In genomic region chr10:84548869-84549268, GRCh38 we compare ENCODE assay signal across 10 cellular contexts.
DNase-seq lines count a peak whose midpoint lies in the region; ATAC-seq, FAIRE-seq and TF ChIP-seq lines count a peak whose summit lies in the region.
"Had no signal": no experiment of that assay in that cellular context is flagged by ENCODE, and none has a peak within 500 bp of the region (broad histone marks: within the 10 kb centered on the region; RNA-seq: fewer than 3 reads in every experiment).

No MANE protein-coding gene starts in this region.

- H3K27ac ChIP-seq in GM23248, result no peak overlapping the region
- no peak overlapping the region for H3K27ac ChIP-seq in SK-N-SH (ENCODE audit: low read depth in 2 of 2, low read length in 1 of 2)
- H3K27ac ChIP-seq in keratinocyte (ENCODE audit: control insufficient read depth, insufficient read depth, low read length), result no peak overlapping the region

- H3K27me3 Mint-ChIP-seq in CD14-positive monocyte (ENCODE audit: low read depth in 3 of 3), result peaks cover 3 to 17% (median 12%) of the 10 kb centered on the region in 3 donors

- H3K4me3 ChIP-seq in GM23248, result no peak overlapping the region
- no peak overlapping the region for H3K4me3 ChIP-seq in SK-N-SH (ENCODE audit: low read depth in 2 of 2, low read length in 1 of 2)
- no peak overlapping the region for H3K4me3 ChIP-seq in keratinocyte (ENCODE audit: control insufficient read depth in 2 of 3, extremely low read depth in 1 of 3, insufficient read depth in 2 of 3, low read depth in 1 of 3, low read length in 3 of 3)

- H2AFZ ChIP-seq in GM23248, result no peak overlapping the region
- no peak overlapping the region for H2AFZ ChIP-seq in SK-N-SH (ENCODE audit: low read depth)
- H2AFZ ChIP-seq in keratinocyte (ENCODE audit: control insufficient read depth, low read length), result no peak overlapping the region

- H3K9me3 ChIP-seq in GM23248 (ENCODE audit: low read depth), result no peaks in the 10 kb centered on the region
- H3K9me3 ChIP-seq in SK-N-SH, result no peaks in the 10 kb centered on the region
- no peaks in the 10 kb centered on the region for H3K9me3 ChIP-seq in keratinocyte (ENCODE audit: control insufficient read depth, low read depth, low read length)

- DNase-seq in CD14-positive monocyte (ENCODE audit: low spot score) (no peak), GM23248 (peak; percentile 31), SK-N-SH (no peak), keratinocyte (ENCODE audit: low read depth, low spot score) (no peak), GM19238 (ENCODE audit: insufficient read length, low spot score) (no peak), T-helper 9 cell (no peak)
- DNase-seq: aorta, SHP77 treated with DMSO at 0.1 percent for 48 hours had no signal

- no peak overlapping the region for H3K27ac Mint-ChIP-seq in CD14-positive monocyte

- in situ Hi-C loops in GM23248 (cut with MboI), result loop anchor here (10.0 kb wide), 1 partner anchor 1826 kb away; no protein-coding TSS in a partner anchor

- TF ChIP-seq RAD21 in SK-N-SH (IDR thresholded peaks at IDR 0.05; ENCODE audit: low read length), result no peak

- H4K20me1 ChIP-seq in GM23248 (ENCODE audit: insufficient read depth) (no peaks in the 10 kb centered on the region), SK-N-SH (ENCODE audit: insufficient read depth) (no peaks in the 10 kb centered on the region), keratinocyte (ENCODE audit: control insufficient read depth, extremely low read depth, insufficient read depth, low read length) (no peaks in the 10 kb centered on the region)

- no peaks in the 10 kb centered on the region for H3K9me3 Mint-ChIP-seq in CD14-positive monocyte

- H3K4me1 Mint-ChIP-seq in CD14-positive monocyte, result no peaks in the 10 kb centered on the region

- H3K79me2 ChIP-seq in GM23248 (ENCODE audit: insufficient read depth) (no peaks in the 10 kb centered on the region), SK-N-SH (ENCODE audit: insufficient read depth) (no peaks in the 10 kb centered on the region), keratinocyte (ENCODE audit: control insufficient read depth, insufficient read depth, low read length) (no peaks in the 10 kb centered on the region)

- CTCF ChIA-PET in SK-N-SH (lab: Yijun Ruan, JAX), result interaction anchor here (0.7 to 1.7 kb wide), 5 partner anchors 9 to 392 kb away, joined by 3 to 5 read pairs (median 3); no protein-coding TSS in a partner anchor

- H3K9me2 ChIP-seq in GM23248 (ENCODE audit: insufficient read depth) (no peaks in the 10 kb centered on the region), SK-N-SH (no peaks in the 10 kb centered on the region)

- peak; percentile 35 for TF ChIP-seq CTCF in CD14-positive monocyte (IDR thresholded peaks at IDR 0.05)
- TF ChIP-seq CTCF in SK-N-SH (IDR thresholded peaks at IDR 0.05), result peak; percentile 27
- peak; percentile 31 to 49 (median 45) for TF ChIP-seq CTCF in keratinocyte (optimal IDR thresholded peaks at IDR 0.05 in 1 of 3, IDR thresholded peaks at IDR 0.05 in 1 of 3, conservative IDR thresholded peaks at IDR 0.05 in 1 of 3; ENCODE audit: extremely low read depth in 1 of 3, insufficient read depth in 2 of 3, low read length in 3 of 3)

- no peaks in the 10 kb centered on the region for H3K36me3 Mint-ChIP-seq in CD14-positive monocyte

- H3K4me3 Mint-ChIP-seq in CD14-positive monocyte, result no peak overlapping the region

- no peaks in the 10 kb centered on the region for H3F3A ChIP-seq in GM23248 (ENCODE audit: insufficient read depth)
- H3F3A ChIP-seq in SK-N-SH (replicated peaks; ENCODE audit: insufficient read depth), result no peaks in the 10 kb centered on the region

- ATAC-seq in GM21423 (IDR thresholded peaks at IDR 0.05; ENCODE audit: unreplicated experiment) (no peak), HG03045 (IDR thresholded peaks at IDR 0.05; ENCODE audit: unreplicated experiment) (no peak)

- 10 to 19% methylated on average over 5 of the region's 5 CpGs for WGBS in GM23248 (ENCODE audit: low coverage in 1 of 2, low lambda C conversion rate in 2 of 2, missing lambda C conversion rate in 2 of 2), 2 experiments
- WGBS in SK-N-SH (ENCODE audit: low lambda C conversion rate), result 48% methylated on average over 5 of the region's 5 CpGs

- H3K4me1 ChIP-seq in GM23248 (ENCODE audit: insufficient read depth) (no peaks in the 10 kb centered on the region), SK-N-SH (ENCODE audit: control insufficient read depth in 1 of 2, insufficient read depth in 2 of 2, low read depth in 1 of 2, low read length in 1 of 2) (peaks cover 0 to 10% of the 10 kb centered on the region in 2 experiments; a peak in 1 of 4 replicates), keratinocyte (ENCODE audit: control insufficient read depth, extremely low read depth, insufficient read depth, low read length) (no peaks in the 10 kb centered on the region)

- H3K36me3 ChIP-seq in GM23248 (ENCODE audit: low read depth) (no peaks in the 10 kb centered on the region), SK-N-SH (replicated peaks in 1 of 2; ENCODE audit: control insufficient read depth in 1 of 2, insufficient read depth in 2 of 2, low read length in 1 of 2) (no peaks in the 10 kb centered on the region), keratinocyte (ENCODE audit: control insufficient read depth in 2 of 2, extremely low read depth in 1 of 2, insufficient read depth in 2 of 2, low read length in 2 of 2) (no peaks in the 10 kb centered on the region)

- H3K9me1 ChIP-seq in keratinocyte (ENCODE audit: control insufficient read depth, extremely low read depth, insufficient read depth, low read length), result no peaks in the 10 kb centered on the region

- FAIRE-seq in keratinocyte (lab: Jason Lieb, UNC), result no peak

- intact Hi-C loops in CD14-positive monocyte (cut with micrococcal nuclease), result no loop called here

- H3K4me2 ChIP-seq in GM23248 (ENCODE audit: unreplicated experiment), result no peak overlapping the region
- H3K4me2 ChIP-seq in SK-N-SH, result no peak overlapping the region
- H3K4me2 ChIP-seq in keratinocyte (ENCODE audit: control insufficient read depth, extremely low read depth, insufficient read depth, low read depth, low read length), result no peak overlapping the region

- no peak for TF ChIP-seq EP300 in SK-N-SH (IDR thresholded peaks at IDR 0.05; ENCODE audit: borderline replicate concordance in 1 of 2, low read depth in 1 of 2, low read length in 1 of 2)

- H3K9ac ChIP-seq in GM23248, result no peak overlapping the region
- no peak overlapping the region for H3K9ac ChIP-seq in SK-N-SH
- no peak overlapping the region for H3K9ac ChIP-seq in keratinocyte (ENCODE audit: control insufficient read depth, extremely low read depth, insufficient read depth, low read length)

- H3K27me3 ChIP-seq in GM23248 (replicated peaks; ENCODE audit: insufficient read depth) (peaks cover 24% of the 10 kb centered on the region), SK-N-SH (ENCODE audit: insufficient read depth) (no peaks in the 10 kb centered on the region), keratinocyte (ENCODE audit: control insufficient read depth, extremely low read depth, insufficient read depth, low read length) (no peaks in the 10 kb centered on the region)

- POLR2A ChIA-PET in SK-N-SH (lab: Yijun Ruan, JAX), result interaction anchor here (1.2 kb wide), 1 partner anchor 9 kb away, joined by 3 read pairs; no protein-coding TSS in a partner anchor

- dilution Hi-C loops in keratinocyte (cut with MboI; ENCODE audit: extremely low pct_ligation_motif_present, low sequenced_read_pairs), result no loop called here

TF ChIP-seq in SK-N-SH, 30 proteins besides CTCF, POLR2A, EP300 and RAD21:
- TF ChIP-seq FOSL2 (IDR thresholded peaks at IDR 0.05; ENCODE audit: borderline replicate concordance, low read depth) (no peak), TCF12 (IDR thresholded peaks at IDR 0.05) (no peak), EZH2phosphoT487 (IDR thresholded peaks at IDR 0.05; ENCODE audit: borderline replicate concordance, low read depth) (no peak), GATA2 (CRISPR knock-in tag; IDR thresholded peaks at IDR 0.05) (no peak)
